ENCODE assay signal across 16 cellular contexts in the genomic region with DNA sequence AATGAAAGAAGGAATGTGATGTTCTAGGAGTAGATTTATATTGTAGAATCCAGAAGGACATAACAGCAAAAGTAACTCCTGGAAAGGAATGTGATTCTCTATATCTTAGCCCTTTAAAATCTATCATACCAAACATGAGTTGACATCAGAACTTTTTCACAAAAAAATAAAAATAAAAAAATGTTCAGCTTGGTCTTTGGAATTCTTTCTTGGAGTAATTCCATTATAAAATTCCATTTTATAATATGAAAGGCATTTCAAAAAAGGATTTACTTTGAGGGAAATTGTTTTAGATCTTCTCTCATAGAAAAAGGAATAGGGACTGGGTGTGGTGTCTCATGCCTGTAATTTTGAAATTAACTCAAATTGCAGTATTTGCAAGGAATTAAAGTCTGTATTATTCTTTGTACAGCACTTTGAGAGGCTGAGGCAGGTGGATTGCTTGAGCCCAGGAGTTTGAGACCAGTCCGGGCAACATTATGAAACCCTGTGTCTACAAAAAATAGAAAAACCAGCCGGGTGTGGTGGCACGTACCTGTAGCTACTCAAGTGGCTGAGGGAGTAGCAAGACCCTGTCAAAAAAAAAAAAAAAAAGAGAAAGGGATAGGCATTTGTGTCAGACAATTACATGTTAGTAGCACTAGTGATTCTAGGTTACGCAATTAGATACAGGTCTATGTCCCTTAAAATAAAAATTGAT.
DNase-seq lines count a peak whose midpoint lies in the region; ATAC-seq and TF ChIP-seq lines count a peak whose summit lies in the region.
"Had no signal": no experiment of that assay in that cellular context is flagged by ENCODE, and none has a peak within 500 bp of the region (broad histone marks: within the 10 kb centered on the region; RNA-seq: fewer than 3 reads in every experiment).

No MANE protein-coding gene starts in this region.

- H3K36me3 ChIP-seq in adipocyte (ENCODE audit: control insufficient read depth, insufficient read depth, low read length, severe bottlenecking) (no peaks in the 10 kb centered on the region), smooth muscle cell (ENCODE audit: low read depth) (no peaks in the 10 kb centered on the region)
- H3K36me3 ChIP-seq: BLaER1 treated with 17β-estradiol and CSF1 and Interleukin-3, amounts not matched to agents 10 nM and 100 nM had no signal

- peaks cover 12% of the 10 kb centered on the region for H3K27me3 Mint-ChIP-seq in T-helper 17 cell
- H3K27me3 Mint-ChIP-seq: CD8-positive, alpha-beta memory T cell had no signal

- no peaks in the 10 kb centered on the region for H3K79me2 ChIP-seq in smooth muscle cell (ENCODE audit: low read depth)

- no peaks in the 10 kb centered on the region for H3K4me1 Mint-ChIP-seq in T-helper 17 cell
- H3K4me1 Mint-ChIP-seq: CD8-positive, alpha-beta memory T cell had no signal

- H3K27ac Mint-ChIP-seq in T-helper 17 cell: no peak overlapping the region

- no peak for ATAC-seq in T-helper 17 cell
- no peak for ATAC-seq in GM21515 (IDR thresholded peaks at IDR 0.05; ENCODE audit: unreplicated experiment)
- no peak for ATAC-seq in HG03521 (IDR thresholded peaks at IDR 0.05; ENCODE audit: unreplicated experiment)
- ATAC-seq: HepG2 had no signal

- DNase-seq in GM04503 (ENCODE audit: low read depth) (peak; percentile 10), adipocyte (ENCODE audit: low read depth) (peak; percentile 54), fibroblast of the aortic adventitia (ENCODE audit: low read depth) (peak; percentile 30), smooth muscle cell (lab: John Stamatoyannopoulos, UW; ENCODE audit: unreplicated experiment) (no peak), T-helper 17 cell (no peak)
- DNase-seq in stimulated activated CD4-positive, alpha-beta T cell treated with anti-CD3 and anti-CD28 coated beads, Interleukin-4, amount 100 ng/mL, for 24 hours: no peak
- DNase-seq: CD8-positive, alpha-beta memory T cell; DMS79 treated with DMSO at 0.1 percent for 48 hours; NCI-H1092; NCI-H524 treated with DMSO at 0.1 percent for 48 hours; SIG-M5 had no signal

- H3K4me3 Mint-ChIP-seq in T-helper 17 cell: no peak overlapping the region
- H3K4me3 Mint-ChIP-seq: CD8-positive, alpha-beta memory T cell had no signal

- H3K27me3 ChIP-seq in adipocyte (replicated peaks; ENCODE audit: control insufficient read depth, insufficient read depth, low read length): no peaks in the 10 kb centered on the region
- no peaks in the 10 kb centered on the region for H3K27me3 ChIP-seq in smooth muscle cell (ENCODE audit: low read depth)
- H3K27me3 ChIP-seq: BLaER1 treated with 17β-estradiol and CSF1 and Interleukin-3, amounts not matched to agents 10 nM and 100 nM had no signal

- no peak overlapping the region for H2AFZ ChIP-seq in smooth muscle cell (ENCODE audit: low read depth)

- H3F3A ChIP-seq in smooth muscle cell (ENCODE audit: low read depth): no peaks in the 10 kb centered on the region

- H4K20me1 ChIP-seq in smooth muscle cell (ENCODE audit: low read depth): no peaks in the 10 kb centered on the region
- H4K20me1 ChIP-seq: BLaER1 treated with 17β-estradiol and CSF1 and Interleukin-3, amounts not matched to agents 10 nM and 100 nM had no signal

- H3K9ac ChIP-seq in adipocyte (ENCODE audit: low read length) (no peak overlapping the region), smooth muscle cell (ENCODE audit: low read depth) (no peak overlapping the region)
- H3K9ac ChIP-seq: BLaER1 treated with 17β-estradiol and CSF1 and Interleukin-3, amounts not matched to agents 10 nM and 100 nM; KMS-11 had no signal

- peak overlapping the region; percentile 67 for H3K4me2 ChIP-seq in smooth muscle cell
- H3K4me2 ChIP-seq: BLaER1 treated with 17β-estradiol and CSF1 and Interleukin-3, amounts not matched to agents 10 nM and 100 nM; KMS-11 had no signal

- H3K4me1 ChIP-seq in adipocyte (ENCODE audit: control insufficient read depth, insufficient read depth, low read length) (peaks cover 15% of the 10 kb centered on the region), smooth muscle cell (ENCODE audit: low read depth) (peaks cover 5% of the 10 kb centered on the region)
- H3K4me1 ChIP-seq: BLaER1 treated with 17β-estradiol and CSF1 and Interleukin-3, amounts not matched to agents 10 nM and 100 nM had no signal

- H3K9me3 ChIP-seq in adipocyte (ENCODE audit: control insufficient read depth, low read length) (no peaks in the 10 kb centered on the region), smooth muscle cell (replicated peaks; ENCODE audit: low read depth) (no peaks in the 10 kb centered on the region), T-helper 17 cell (ENCODE audit: control insufficient read depth, low read length, poor library complexity, severe bottlenecking) (no peaks in the 10 kb centered on the region)
- H3K9me3 ChIP-seq: BLaER1 treated with 17β-estradiol and CSF1 and Interleukin-3, amounts not matched to agents 10 nM and 100 nM had no signal

- H3K4me3 ChIP-seq in adipocyte (ENCODE audit: low read length) (peak overlapping the region; percentile 24), fibroblast of the aortic adventitia (ENCODE audit: low read depth, low read length) (no peak overlapping the region), smooth muscle cell (no peak overlapping the region)
- H3K4me3 ChIP-seq: BLaER1 treated with 17β-estradiol and CSF1 and Interleukin-3, amounts not matched to agents 10 nM and 100 nM had no signal

- H3K27ac ChIP-seq in smooth muscle cell (ENCODE audit: low read depth): peak overlapping the region; percentile 64
- H3K27ac ChIP-seq: BLaER1 treated with 17β-estradiol and CSF1 and Interleukin-3, amounts not matched to agents 10 nM and 100 nM; KMS-11 had no signal

- 81% methylated on average over 4 of the region's 4 CpGs for WGBS in smooth muscle cell (ENCODE audit: low lambda C conversion rate)

- no peak for TF ChIP-seq CTCF in fibroblast of the aortic adventitia (IDR thresholded peaks at IDR 0.05; ENCODE audit: insufficient read depth, low read length)
- no peak for TF ChIP-seq CTCF in smooth muscle cell (IDR thresholded peaks at IDR 0.05; ENCODE audit: borderline replicate concordance, insufficient read depth, poor library complexity, severe bottlenecking)

- H3K36me3 Mint-ChIP-seq in T-helper 17 cell (ENCODE audit: low read depth): no peaks in the 10 kb centered on the region

Comparison
In these comparisons a context has a peak if more than half of its experiments do, and no peak if none do; other contexts are left out.
1. DNase-seq: peak in GM04503 (single experiment), adipocyte (single experiment) and fibroblast of the aortic adventitia (single experiment); none in smooth muscle cell (single experiment), stimulated activated CD4-positive, alpha-beta T cell treated with anti-CD3 and anti-CD28 coated beads, Interleukin-4, amount 100 ng/mL, for 24 hours (single experiment) and T-helper 17 cell (0 of 3).